1 cellular context compared by ENCODE assay signal in the genomic region with DNA sequence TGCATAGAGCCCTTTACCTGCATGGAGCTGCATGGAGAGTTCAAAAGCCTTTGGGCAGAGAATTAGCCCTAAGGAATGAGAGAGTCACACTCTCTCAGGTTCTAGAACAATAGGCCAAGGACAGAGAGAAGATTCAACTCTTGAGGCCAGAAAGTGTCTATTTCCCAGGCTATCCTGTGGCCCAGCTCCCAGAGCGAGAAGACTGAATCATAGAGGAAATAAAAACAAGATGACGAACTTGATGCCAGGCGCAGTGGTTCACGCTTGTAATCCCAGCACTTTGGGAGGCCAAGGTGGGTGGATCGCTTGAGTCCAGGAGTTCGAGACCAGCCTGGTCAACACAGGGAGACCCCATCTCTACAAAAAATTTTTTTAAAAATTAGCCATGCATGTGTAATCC.
TF ChIP-seq lines count a peak whose summit lies in the region.

No MANE protein-coding gene starts in this region.

TF ChIP-seq in SK-N-SH, 30 proteins besides CTCF, POLR2A, EP300 and RAD21 (continued from another document):
- no peak for TF ChIP-seq FOXM1 (IDR thresholded peaks at IDR 0.05; ENCODE audit: low read depth)
- TF ChIP-seq, protein P1, sequence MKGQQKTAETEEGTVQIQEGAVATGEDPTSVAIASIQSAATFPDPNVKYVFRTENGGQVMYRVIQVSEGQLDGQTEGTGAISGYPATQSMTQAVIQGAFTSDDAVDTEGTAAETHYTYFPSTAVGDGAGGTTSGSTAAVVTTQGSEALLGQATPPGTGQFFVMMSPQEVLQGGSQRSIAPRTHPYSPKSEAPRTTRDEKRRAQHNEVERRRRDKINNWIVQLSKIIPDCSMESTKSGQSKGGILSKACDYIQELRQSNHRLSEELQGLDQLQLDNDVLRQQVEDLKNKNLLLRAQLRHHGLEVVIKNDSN (IDR thresholded peaks at IDR 0.05; ENCODE audit: borderline replicate concordance, low read depth) = no peak
- TF ChIP-seq TEAD4 (IDR thresholded peaks at IDR 0.05; ENCODE audit: borderline replicate concordance, insufficient read depth) = no peak
